ENCODE assay signal across 30 cellular contexts in the genomic region with DNA sequence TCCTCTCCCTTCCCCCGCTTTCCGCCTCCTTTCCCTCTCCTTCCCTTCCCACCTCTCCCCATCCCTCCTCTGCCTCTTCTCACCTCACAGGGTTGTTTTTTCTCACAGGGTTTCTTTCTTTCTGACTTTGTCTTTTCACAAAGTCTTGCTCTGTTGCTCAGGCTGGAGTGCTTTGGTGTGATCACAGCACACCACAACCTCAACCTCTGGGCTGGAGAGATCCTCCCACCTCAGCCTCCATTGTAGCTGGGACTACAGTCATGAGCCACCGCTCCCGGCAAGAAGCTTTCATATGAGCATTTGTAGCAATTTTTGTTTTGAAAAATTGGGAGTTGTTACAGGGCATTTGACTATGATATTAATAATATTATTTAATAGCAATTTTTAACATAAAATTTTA.
"Had no signal": no experiment of that assay in that cellular context is flagged by ENCODE, and none has a peak within 500 bp of the region (broad histone marks: within the 10 kb centered on the region; RNA-seq: fewer than 3 reads in every experiment).

No MANE protein-coding gene starts in this region.

- H3K36me3 Mint-ChIP-seq: natural killer cell treated with Interleukin-12 subunit alpha and Interleukin-12 subunit beta and Interleukin-15 and Interleukin-18, amount 100 ng/mL, for 72 hours had no signal

- H3K27ac Mint-ChIP-seq: activated naive CD4-positive, alpha-beta T cell treated with anti-CD3 and anti-CD28 coated beads, Interleukin-2, amount 10 ng/mL, durations not matched to agents 7 days and 5 days; natural killer cell treated with Interleukin-12 subunit alpha and Interleukin-12 subunit beta and Interleukin-15 and Interleukin-18, amount 100 ng/mL, for 72 hours; T-cell; T-helper 2 cell treated with Interferon-gamma antibody and Interleukin-4, amounts not matched to agents 5 μg/mL and 100 μg/mL, for 36 hours had no signal

- H3K9me3 ChIP-seq: body of pancreas, colonic mucosa, gastroesophageal sphincter, mucosa of descending colon, pancreas, prostate gland, stomach, suprapubic skin, transverse colon had no signal

- H3K4me1 ChIP-seq: prostate gland had no signal

- DNase-seq: activated CD4-positive, alpha-beta T cell treated with anti-CD3 and anti-CD28 coated beads for 4 hours; activated CD4-positive, alpha-beta T cell treated with anti-CD3 and anti-CD28 coated beads, Interleukin-2, amount 50 U/mL, for 4 hours; activated CD4-positive, CD25-positive, alpha-beta regulatory T cell; activated gamma-delta T cell; activated naive CD4-positive, alpha-beta T cell treated with anti-CD3 and anti-CD28 coated beads, Interleukin-2, amount 10 ng/mL, durations not matched to agents 7 days and 5 days; activated T-cell treated with anti-CD3 and anti-CD28 coated beads for 4 hours; anterior cingulate cortex; body of pancreas; cerebellar nuclear complex; colonic mucosa; effector memory CD4-positive, alpha-beta T cell; left cardiac atrium; left ventricle myocardium superior; mucosa of descending colon; pancreas; stimulated activated CD4-positive, alpha-beta T cell treated with anti-CD3 and anti-CD28 coated beads, Interleukin-1b, Interleukin-23, amount 100 ng/mL, for 48 hours; stimulated activated CD4-positive, alpha-beta T cell treated with anti-CD3 and anti-CD28 coated beads, Interleukin-4, amount 100 ng/mL, for 4 hours; stimulated activated CD8-positive, alpha-beta memory T cell treated with anti-CD3 and anti-CD28 coated beads, Interleukin-4, amount 100 ng/mL, for 48 hours; stimulated activated naive B cell treated with anti-CD40 and anti-IgM and Interleukin-4, amounts not matched to agents 10 μg/mL and 1 μg/mL and 100 μg/mL, for 72 hours; stomach; T-cell; transverse colon had no signal

- H3K4me3 Mint-ChIP-seq: activated naive CD4-positive, alpha-beta T cell treated with anti-CD3 and anti-CD28 coated beads, Interleukin-2, amount 10 ng/mL, durations not matched to agents 7 days and 5 days; natural killer cell treated with Interleukin-12 subunit alpha and Interleukin-12 subunit beta and Interleukin-15 and Interleukin-18, amount 100 ng/mL, for 72 hours; stimulated activated naive B cell treated with anti-CD40 and anti-IgM and Interleukin-4, amounts not matched to agents 10 μg/mL and 1 μg/mL and 100 μg/mL, for 72 hours; T-cell; T-helper 2 cell treated with Interferon-gamma antibody and Interleukin-4, amounts not matched to agents 5 μg/mL and 100 μg/mL, for 36 hours had no signal

- H3K27ac ChIP-seq: body of pancreas, colonic mucosa, hepatocyte, pancreas, prostate gland, suprapubic skin, transverse colon had no signal

- H3K4me3 ChIP-seq: body of pancreas, cardiac muscle cell, colonic mucosa, gastroesophageal sphincter, hepatocyte, mucosa of descending colon, pancreas, prostate gland, smooth muscle cell, stomach, suprapubic skin, transverse colon had no signal

- H3K36me3 ChIP-seq: cardiac muscle cell, colonic mucosa, gastroesophageal sphincter, pancreas, prostate gland, suprapubic skin, transverse colon had no signal

- H3K27me3 Mint-ChIP-seq: activated naive CD4-positive, alpha-beta T cell treated with anti-CD3 and anti-CD28 coated beads, Interleukin-2, amount 10 ng/mL, durations not matched to agents 7 days and 5 days; natural killer cell treated with Interleukin-12 subunit alpha and Interleukin-12 subunit beta and Interleukin-15 and Interleukin-18, amount 100 ng/mL, for 72 hours; stimulated activated naive B cell treated with anti-CD40 and anti-IgM and Interleukin-4, amounts not matched to agents 10 μg/mL and 1 μg/mL and 100 μg/mL, for 72 hours; T-cell had no signal

- ATAC-seq: body of pancreas; gastroesophageal sphincter; left cardiac atrium; mucosa of descending colon; natural killer cell treated with Interleukin-12 subunit alpha and Interleukin-12 subunit beta and Interleukin-15 and Interleukin-18, amount 100 ng/mL, for 72 hours; pancreas; stimulated activated naive B cell treated with anti-CD40 and anti-IgM and Interleukin-4, amounts not matched to agents 10 μg/mL and 1 μg/mL and 100 μg/mL, for 72 hours; T-cell had no signal

- H3K27me3 ChIP-seq: body of pancreas, cardiac muscle cell, colonic mucosa, gastroesophageal sphincter, hepatocyte, pancreas, stomach, suprapubic skin, transverse colon had no signal

- H3K9me3 Mint-ChIP-seq: activated naive CD4-positive, alpha-beta T cell treated with anti-CD3 and anti-CD28 coated beads, Interleukin-2, amount 10 ng/mL, durations not matched to agents 7 days and 5 days; natural killer cell treated with Interleukin-12 subunit alpha and Interleukin-12 subunit beta and Interleukin-15 and Interleukin-18, amount 100 ng/mL, for 72 hours; stimulated activated naive B cell treated with anti-CD40 and anti-IgM and Interleukin-4, amounts not matched to agents 10 μg/mL and 1 μg/mL and 100 μg/mL, for 72 hours; T-cell; T-helper 2 cell treated with Interferon-gamma antibody and Interleukin-4, amounts not matched to agents 5 μg/mL and 100 μg/mL, for 36 hours had no signal
